1 cellular context compared by ENCODE assay signal in the genomic region with DNA sequence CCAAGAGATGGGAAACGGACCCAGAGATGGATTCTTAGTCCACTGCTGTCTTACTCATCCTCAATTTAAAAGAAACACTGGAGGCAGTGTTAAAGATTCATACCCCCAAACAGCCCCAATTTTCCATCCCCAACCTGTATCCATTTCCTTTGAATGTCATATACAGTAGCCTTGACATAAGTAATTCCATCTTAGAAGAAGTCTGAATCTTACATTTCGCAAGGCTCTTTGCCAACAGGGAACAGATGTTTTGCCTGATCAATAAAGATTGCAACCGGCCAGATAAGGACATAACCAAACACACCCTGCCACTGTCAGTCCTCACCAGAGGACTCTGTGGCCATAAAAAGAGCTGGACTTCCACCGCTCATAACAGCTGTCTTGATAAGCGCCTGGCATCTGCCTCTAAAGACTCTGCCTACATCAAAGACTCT.
TF ChIP-seq lines count a peak whose summit lies in the region.

No MANE protein-coding gene starts in this region.

TF ChIP-seq in K562, 482 proteins besides CTCF, POLR2A, EP300 and RAD21 (continues in another document):
- TF ChIP-seq ZBTB17 (CRISPR knock-in tag; IDR thresholded peaks at IDR 0.05) (peak; percentile 92; the same call in 1 of the 2 replicates), ZFP1 (CRISPR knock-in tag; IDR thresholded peaks at IDR 0.05) (peak; percentile 89), POLR2AphosphoS5 (IDR thresholded peaks at IDR 0.05; ENCODE audit: control insufficient read depth, insufficient read depth, low read depth, low read length) (peak; percentile 55; the same call in 1 of the 2 replicates), TCFL5 (CRISPR knock-in tag; conservative IDR thresholded peaks at IDR 0.05) (peak; percentile 92), HOXB6 (CRISPR knock-in tag; IDR thresholded peaks at IDR 0.05; ENCODE audit: borderline replicate concordance) (no peak), NFRKB (IDR thresholded peaks at IDR 0.05; ENCODE audit: low read depth) (no peak), ZNF165 (CRISPR knock-in tag; IDR thresholded peaks at IDR 0.05; ENCODE audit: borderline replicate concordance) (peak; percentile 92; the same call in 1 of the 2 replicates), NCOR1 (IDR thresholded peaks at IDR 0.05) (peak; percentile 71), ZC3H11A (IDR thresholded peaks at IDR 0.05; ENCODE audit: low read depth, low read length) (no peak), ZNF324 (CRISPR knock-in tag; IDR thresholded peaks at IDR 0.05) (peak; percentile 75), HSF4 (CRISPR knock-in tag; IDR thresholded peaks at IDR 0.05; ENCODE audit: borderline replicate concordance) (peak; percentile 98), OTX1 (CRISPR knock-in tag; IDR thresholded peaks at IDR 0.05) (no peak), ILK (tag; IDR thresholded peaks at IDR 0.05; ENCODE audit: borderline replicate concordance, low read depth) (peak; percentile 81), ZNF76 (CRISPR knock-in tag; IDR thresholded peaks at IDR 0.05; ENCODE audit: borderline replicate concordance) (peak; percentile 96), ZNF436 (CRISPR knock-in tag; IDR thresholded peaks at IDR 0.05) (no peak), MEF2D (tag; conservative IDR thresholded peaks at IDR 0.05; ENCODE audit: low read depth) (peak; percentile 96), SRF (CRISPR knock-in tag; IDR thresholded peaks at IDR 0.05) (0 out of 4 replicates have a peak, but pooled peaks of 1 of the 2 experiments have one; percentile 25), CBFA2T3 (IDR thresholded peaks at IDR 0.05) (peak; percentile 93), ARHGAP35 (IDR thresholded peaks at IDR 0.05; ENCODE audit: partially characterized antibody) (no peak), MYC (IDR thresholded peaks at IDR 0.05; ENCODE audit: low read depth, low read length) (no peak), MYC (CRISPR knock-in tag; IDR thresholded peaks at IDR 0.05; ENCODE audit: borderline replicate concordance, low read depth) (peak; percentile 72; the same call in 1 of the 2 replicates), BRD4 (IDR thresholded peaks at IDR 0.05) (no peak), SP1 (CRISPR knock-in tag; IDR thresholded peaks at IDR 0.05) (no peak), DIDO1 (tag; IDR thresholded peaks at IDR 0.05; ENCODE audit: low read depth) (peak; percentile 86), ZNF354B (CRISPR knock-in tag; IDR thresholded peaks at IDR 0.05) (peak; percentile 86), BACH1 (tag; IDR thresholded peaks at IDR 0.05) (peak; percentile 76; the same call in 1 of the 2 replicates), MAFG (tag; conservative IDR thresholded peaks at IDR 0.05) (peak; percentile 53), HMG20A (CRISPR knock-in tag; conservative IDR thresholded peaks at IDR 0.05) (0 out of 2 replicates have a peak, but pooled peaks have one; percentile 69), ZNF444 (CRISPR knock-in tag; IDR thresholded peaks at IDR 0.05) (0 out of 2 replicates have a peak, but pooled peaks have one; percentile 54), DPF2 (IDR thresholded peaks at IDR 0.05) (0 out of 2 replicates have a peak, but pooled peaks have one; percentile 4), ZNF175 (CRISPR knock-in tag; IDR thresholded peaks at IDR 0.05; ENCODE audit: low read depth) (peak; percentile 94), ZNF766 (CRISPR knock-in tag; conservative IDR thresholded peaks at IDR 0.05) (peak; percentile 97), SNRNP70 (optimal IDR thresholded peaks at IDR 0.05; ENCODE audit: low read depth, low read length) (no peak), NR2C1 (IDR thresholded peaks at IDR 0.05) (no peak), NR2C1 (tag; IDR thresholded peaks at IDR 0.05) (peak; percentile 90), U2AF1 (optimal IDR thresholded peaks at IDR 0.05; ENCODE audit: low read depth, low read length) (no peak), PHTF2 (CRISPR knock-in tag; IDR thresholded peaks at IDR 0.05) (no peak), ZKSCAN8 (CRISPR knock-in tag; IDR thresholded peaks at IDR 0.05) (0 out of 2 replicates have a peak, but pooled peaks have one; percentile 81), MTA3 (IDR thresholded peaks at IDR 0.05; ENCODE audit: borderline replicate concordance) (no peak), HEY1 (CRISPR knock-in tag; IDR thresholded peaks at IDR 0.05; ENCODE audit: borderline replicate concordance) (peak; percentile 88; the same call in 1 of the 2 replicates), TEAD1 (CRISPR knock-in tag; IDR thresholded peaks at IDR 0.05) (peak in 1 of 2 experiments; percentile 97; a peak in 2 of 4 replicates), GABPB1 (CRISPR knock-in tag; IDR thresholded peaks at IDR 0.05) (no peak), ELF2 (CRISPR knock-in tag; IDR thresholded peaks at IDR 0.05) (0 out of 2 replicates have a peak, but pooled peaks have one; percentile 21), HDAC1 (IDR thresholded peaks at IDR 0.05) (0 out of 4 replicates have a peak, but pooled peaks of 1 of the 2 experiments have one; percentile 22), DMBX1 (CRISPR knock-in tag; IDR thresholded peaks at IDR 0.05; ENCODE audit: borderline replicate concordance) (peak; percentile 98), PPARD (CRISPR knock-in tag; IDR thresholded peaks at IDR 0.05) (0 out of 2 replicates have a peak, but pooled peaks have one; percentile 19), GTF2A2 (tag; IDR thresholded peaks at IDR 0.05) (peak; percentile 90), COPS2 (conservative IDR thresholded peaks at IDR 0.05) (no peak), NFXL1 (CRISPR knock-in tag; IDR thresholded peaks at IDR 0.05) (0 out of 2 replicates have a peak, but pooled peaks have one; percentile 80), ATF1 (CRISPR knock-in tag; IDR thresholded peaks at IDR 0.05) (no peak), ATF1 (tag; IDR thresholded peaks at IDR 0.05) (peak; percentile 43; the same call in 1 of the 2 replicates), MECOM (CRISPR knock-in tag; IDR thresholded peaks at IDR 0.05) (peak; percentile 92), ZNF41 (CRISPR knock-in tag; conservative IDR thresholded peaks at IDR 0.05) (peak; percentile 91), MEF2A (IDR thresholded peaks at IDR 0.05; ENCODE audit: control insufficient read depth, low read depth, low read length) (no peak), CEBPG (CRISPR knock-in tag; IDR thresholded peaks at IDR 0.05) (no peak), CEBPG (tag; conservative IDR thresholded peaks at IDR 0.05 in 1 of 2, IDR thresholded peaks at IDR 0.05 in 1 of 2) (0 out of 4 replicates have a peak, but pooled peaks have one; percentile 9 to 14), BMI1 (IDR thresholded peaks at IDR 0.05; ENCODE audit: low read length) (no peak), SIRT6 (IDR thresholded peaks at IDR 0.05; ENCODE audit: low read depth, low read length) (no peak)
- TF ChIP-seq, protein P1, sequence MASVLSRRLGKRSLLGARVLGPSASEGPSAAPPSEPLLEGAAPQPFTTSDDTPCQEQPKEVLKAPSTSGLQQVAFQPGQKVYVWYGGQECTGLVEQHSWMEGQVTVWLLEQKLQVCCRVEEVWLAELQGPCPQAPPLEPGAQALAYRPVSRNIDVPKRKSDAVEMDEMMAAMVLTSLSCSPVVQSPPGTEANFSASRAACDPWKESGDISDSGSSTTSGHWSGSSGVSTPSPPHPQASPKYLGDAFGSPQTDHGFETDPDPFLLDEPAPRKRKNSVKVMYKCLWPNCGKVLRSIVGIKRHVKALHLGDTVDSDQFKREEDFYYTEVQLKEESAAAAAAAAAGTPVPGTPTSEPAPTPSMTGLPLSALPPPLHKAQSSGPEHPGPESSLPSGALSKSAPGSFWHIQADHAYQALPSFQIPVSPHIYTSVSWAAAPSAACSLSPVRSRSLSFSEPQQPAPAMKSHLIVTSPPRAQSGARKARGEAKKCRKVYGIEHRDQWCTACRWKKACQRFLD (CRISPR knock-in tag; IDR thresholded peaks at IDR 0.05), result peak; percentile 96
- TF ChIP-seq, protein P2, sequence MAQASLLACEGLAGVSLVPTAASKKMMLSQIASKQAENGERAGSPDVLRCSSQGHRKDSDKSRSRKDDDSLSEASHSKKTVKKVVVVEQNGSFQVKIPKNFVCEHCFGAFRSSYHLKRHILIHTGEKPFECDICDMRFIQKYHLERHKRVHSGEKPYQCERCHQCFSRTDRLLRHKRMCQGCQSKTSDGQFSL (CRISPR knock-in tag; IDR thresholded peaks at IDR 0.05), result no peak
- TF ChIP-seq, protein P2 (tag; IDR thresholded peaks at IDR 0.05), result peak in 1 of 2 experiments; percentile 95; a peak in 2 of 4 replicates
- TF ChIP-seq, protein P3, sequence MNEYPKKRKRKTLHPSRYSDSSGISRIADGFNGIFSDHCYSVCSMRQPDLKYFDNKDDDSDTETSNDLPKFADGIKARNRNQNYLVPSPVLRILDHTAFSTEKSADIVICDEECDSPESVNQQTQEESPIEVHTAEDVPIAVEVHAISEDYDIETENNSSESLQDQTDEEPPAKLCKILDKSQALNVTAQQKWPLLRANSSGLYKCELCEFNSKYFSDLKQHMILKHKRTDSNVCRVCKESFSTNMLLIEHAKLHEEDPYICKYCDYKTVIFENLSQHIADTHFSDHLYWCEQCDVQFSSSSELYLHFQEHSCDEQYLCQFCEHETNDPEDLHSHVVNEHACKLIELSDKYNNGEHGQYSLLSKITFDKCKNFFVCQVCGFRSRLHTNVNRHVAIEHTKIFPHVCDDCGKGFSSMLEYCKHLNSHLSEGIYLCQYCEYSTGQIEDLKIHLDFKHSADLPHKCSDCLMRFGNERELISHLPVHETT (CRISPR knock-in tag; conservative IDR thresholded peaks at IDR 0.05 in 1 of 2, IDR thresholded peaks at IDR 0.05 in 1 of 2), result peak in 1 of 2 experiments; percentile 92; a peak in 2 of 4 replicates
- TF ChIP-seq, protein P4, sequence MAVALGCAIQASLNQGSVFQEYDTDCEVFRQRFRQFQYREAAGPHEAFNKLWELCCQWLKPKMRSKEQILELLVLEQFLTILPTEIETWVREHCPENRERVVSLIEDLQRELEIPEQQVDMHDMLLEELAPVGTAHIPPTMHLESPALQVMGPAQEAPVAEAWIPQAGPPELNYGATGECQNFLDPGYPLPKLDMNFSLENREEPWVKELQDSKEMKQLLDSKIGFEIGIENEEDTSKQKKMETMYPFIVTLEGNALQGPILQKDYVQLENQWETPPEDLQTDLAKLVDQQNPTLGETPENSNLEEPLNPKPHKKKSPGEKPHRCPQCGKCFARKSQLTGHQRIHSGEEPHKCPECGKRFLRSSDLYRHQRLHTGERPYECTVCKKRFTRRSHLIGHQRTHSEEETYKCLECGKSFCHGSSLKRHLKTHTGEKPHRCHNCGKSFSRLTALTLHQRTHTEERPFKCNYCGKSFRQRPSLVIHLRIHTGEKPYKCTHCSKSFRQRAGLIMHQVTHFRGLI (CRISPR knock-in tag; IDR thresholded peaks at IDR 0.05), result peak; percentile 93
- TF ChIP-seq, protein P5, sequence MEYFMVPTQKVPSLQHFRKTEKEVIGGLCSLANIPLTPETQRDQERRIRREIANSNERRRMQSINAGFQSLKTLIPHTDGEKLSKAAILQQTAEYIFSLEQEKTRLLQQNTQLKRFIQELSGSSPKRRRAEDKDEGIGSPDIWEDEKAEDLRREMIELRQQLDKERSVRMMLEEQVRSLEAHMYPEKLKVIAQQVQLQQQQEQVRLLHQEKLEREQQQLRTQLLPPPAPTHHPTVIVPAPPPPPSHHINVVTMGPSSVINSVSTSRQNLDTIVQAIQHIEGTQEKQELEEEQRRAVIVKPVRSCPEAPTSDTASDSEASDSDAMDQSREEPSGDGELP (CRISPR knock-in tag; IDR thresholded peaks at IDR 0.05; ENCODE audit: borderline replicate concordance), result peak; percentile 65
- TF ChIP-seq, protein P6, sequence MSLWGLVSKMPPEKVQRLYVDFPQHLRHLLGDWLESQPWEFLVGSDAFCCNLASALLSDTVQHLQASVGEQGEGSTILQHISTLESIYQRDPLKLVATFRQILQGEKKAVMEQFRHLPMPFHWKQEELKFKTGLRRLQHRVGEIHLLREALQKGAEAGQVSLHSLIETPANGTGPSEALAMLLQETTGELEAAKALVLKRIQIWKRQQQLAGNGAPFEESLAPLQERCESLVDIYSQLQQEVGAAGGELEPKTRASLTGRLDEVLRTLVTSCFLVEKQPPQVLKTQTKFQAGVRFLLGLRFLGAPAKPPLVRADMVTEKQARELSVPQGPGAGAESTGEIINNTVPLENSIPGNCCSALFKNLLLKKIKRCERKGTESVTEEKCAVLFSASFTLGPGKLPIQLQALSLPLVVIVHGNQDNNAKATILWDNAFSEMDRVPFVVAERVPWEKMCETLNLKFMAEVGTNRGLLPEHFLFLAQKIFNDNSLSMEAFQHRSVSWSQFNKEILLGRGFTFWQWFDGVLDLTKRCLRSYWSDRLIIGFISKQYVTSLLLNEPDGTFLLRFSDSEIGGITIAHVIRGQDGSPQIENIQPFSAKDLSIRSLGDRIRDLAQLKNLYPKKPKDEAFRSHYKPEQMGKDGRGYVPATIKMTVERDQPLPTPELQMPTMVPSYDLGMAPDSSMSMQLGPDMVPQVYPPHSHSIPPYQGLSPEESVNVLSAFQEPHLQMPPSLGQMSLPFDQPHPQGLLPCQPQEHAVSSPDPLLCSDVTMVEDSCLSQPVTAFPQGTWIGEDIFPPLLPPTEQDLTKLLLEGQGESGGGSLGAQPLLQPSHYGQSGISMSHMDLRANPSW (CRISPR knock-in tag; IDR thresholded peaks at IDR 0.05), result no peak
- TF ChIP-seq, protein P7, sequence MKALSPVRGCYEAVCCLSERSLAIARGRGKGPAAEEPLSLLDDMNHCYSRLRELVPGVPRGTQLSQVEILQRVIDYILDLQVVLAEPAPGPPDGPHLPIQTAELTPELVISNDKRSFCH (CRISPR knock-in tag; IDR thresholded peaks at IDR 0.05), result peak; percentile 76; the same call in 1 of the 2 replicates
- TF ChIP-seq, protein P7 (tag; IDR thresholded peaks at IDR 0.05), result peak; percentile 97
- TF ChIP-seq, protein P8, sequence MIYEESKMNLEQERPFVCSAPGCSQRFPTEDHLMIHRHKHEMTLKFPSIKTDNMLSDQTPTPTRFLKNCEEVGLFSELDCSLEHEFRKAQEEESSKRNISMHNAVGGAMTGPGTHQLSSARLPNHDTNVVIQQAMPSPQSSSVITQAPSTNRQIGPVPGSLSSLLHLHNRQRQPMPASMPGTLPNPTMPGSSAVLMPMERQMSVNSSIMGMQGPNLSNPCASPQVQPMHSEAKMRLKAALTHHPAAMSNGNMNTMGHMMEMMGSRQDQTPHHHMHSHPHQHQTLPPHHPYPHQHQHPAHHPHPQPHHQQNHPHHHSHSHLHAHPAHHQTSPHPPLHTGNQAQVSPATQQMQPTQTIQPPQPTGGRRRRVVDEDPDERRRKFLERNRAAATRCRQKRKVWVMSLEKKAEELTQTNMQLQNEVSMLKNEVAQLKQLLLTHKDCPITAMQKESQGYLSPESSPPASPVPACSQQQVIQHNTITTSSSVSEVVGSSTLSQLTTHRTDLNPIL (CRISPR knock-in tag; IDR thresholded peaks at IDR 0.05), result peak; percentile 86; the same call in 1 of the 2 replicates
